In the genomic region with DNA sequence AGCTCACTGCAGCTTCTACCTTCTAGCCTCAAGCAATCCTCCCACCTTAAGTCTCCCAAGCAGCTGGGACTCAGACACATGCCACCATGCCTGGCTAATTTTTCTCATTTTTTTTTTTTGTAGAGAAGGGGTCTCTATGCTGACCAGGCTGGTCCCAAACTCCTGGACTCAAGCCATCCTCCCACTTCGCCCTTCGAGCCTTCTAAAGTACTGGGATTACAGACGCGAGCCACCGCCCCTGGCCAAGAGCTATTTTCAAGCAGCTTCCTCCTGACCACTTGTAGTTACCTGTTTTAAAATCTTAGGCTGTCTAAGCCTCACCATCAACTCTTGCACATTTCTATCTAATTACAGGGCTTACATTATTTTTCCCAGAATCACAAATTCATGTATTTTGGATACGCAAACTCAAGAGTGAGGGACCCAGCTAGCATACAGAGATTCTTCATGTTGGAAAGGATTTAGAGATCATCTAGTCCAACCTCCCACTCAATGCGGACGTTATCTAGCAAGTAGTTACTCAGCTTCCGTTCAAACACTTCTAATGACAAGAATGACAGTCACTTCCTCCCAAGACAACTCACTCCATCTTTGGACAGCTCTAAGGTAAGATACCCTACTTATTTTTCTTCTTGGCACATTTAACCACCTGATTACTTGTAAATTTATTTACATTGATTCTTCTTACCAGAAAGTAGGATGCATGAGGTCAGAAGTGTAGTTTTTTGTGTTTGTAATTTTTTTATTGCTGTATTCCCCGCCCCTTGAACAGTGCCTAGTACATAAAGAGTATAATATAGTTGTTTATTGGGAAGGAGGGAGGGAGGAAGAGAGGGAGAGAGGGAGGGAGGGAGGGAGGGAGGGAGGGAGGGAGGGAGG, we compare ENCODE assay signal across 1 cellular context.
A peak's percentile ranks its signal among the peaks of the same experiment; 100 is the strongest.
TF ChIP-seq lines count a peak whose summit lies in the region.

No MANE protein-coding gene starts in this region.

TF ChIP-seq in GM12878, 131 proteins besides CTCF, POLR2A, EP300 and RAD21 (continued from another document):
- TF ChIP-seq, protein P1, sequence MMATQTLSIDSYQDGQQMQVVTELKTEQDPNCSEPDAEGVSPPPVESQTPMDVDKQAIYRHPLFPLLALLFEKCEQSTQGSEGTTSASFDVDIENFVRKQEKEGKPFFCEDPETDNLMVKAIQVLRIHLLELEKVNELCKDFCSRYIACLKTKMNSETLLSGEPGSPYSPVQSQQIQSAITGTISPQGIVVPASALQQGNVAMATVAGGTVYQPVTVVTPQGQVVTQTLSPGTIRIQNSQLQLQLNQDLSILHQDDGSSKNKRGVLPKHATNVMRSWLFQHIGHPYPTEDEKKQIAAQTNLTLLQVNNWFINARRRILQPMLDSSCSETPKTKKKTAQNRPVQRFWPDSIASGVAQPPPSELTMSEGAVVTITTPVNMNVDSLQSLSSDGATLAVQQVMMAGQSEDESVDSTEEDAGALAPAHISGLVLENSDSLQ (IDR thresholded peaks at IDR 0.05) = peak; percentile 32; the same call in 1 of the 2 replicates
TF ChIP-seq in GM12878: peak in this region for 3.
